Comparison of ENCODE assay signal across 10 cellular contexts in genomic region chr5:142540774-142541466, GRCh38.
DNase-seq lines count a peak whose midpoint lies in the region; TF ChIP-seq lines count a peak whose summit lies in the region.
"Had no signal": no experiment of that assay in that cellular context is flagged by ENCODE, and none has a peak within 500 bp of the region (broad histone marks: within the 10 kb centered on the region; RNA-seq: fewer than 3 reads in every experiment).

No MANE protein-coding gene starts in this region.

- H3K27ac Mint-ChIP-seq in nephron progenitor cell, result peak overlapping the region; percentile 79
- H3K27ac Mint-ChIP-seq: activated naive CD8-positive, alpha-beta T cell treated with anti-CD3 and anti-CD28 coated beads for 36 hours had no signal

- H3K4me3 ChIP-seq in AG04449 (ENCODE audit: low read depth, low read length) (peak overlapping the region; percentile 8; the same call in 1 of the 2 replicates), fibroblast of pulmonary artery (replicated peaks; ENCODE audit: low read depth, low read length) (no peak overlapping the region), WERI-Rb-1 (ENCODE audit: low read depth, low read length) (no peak overlapping the region)

- POLR2A ChIA-PET in AG04449 (lab: Yijun Ruan, JAX), result interaction anchor here (0.6 kb wide), 1 partner anchor 209 kb away, joined by 3 read pairs; no protein-coding TSS in a partner anchor

- H3K27me3 ChIP-seq in WERI-Rb-1 (ENCODE audit: insufficient read depth, low read depth, severe bottlenecking), result no peaks in the 10 kb centered on the region

- no peaks in the 10 kb centered on the region for H3K9me3 ChIP-seq in WERI-Rb-1 (ENCODE audit: severe bottlenecking)

- no peak overlapping the region for H3K4me3 Mint-ChIP-seq in nephron progenitor cell
- H3K4me3 Mint-ChIP-seq: activated naive CD8-positive, alpha-beta T cell treated with anti-CD3 and anti-CD28 coated beads for 36 hours had no signal

- H3K36me3 Mint-ChIP-seq in nephron progenitor cell (ENCODE audit: low read depth), result peaks cover 5% of the 10 kb centered on the region
- H3K36me3 Mint-ChIP-seq: activated naive CD8-positive, alpha-beta T cell treated with anti-CD3 and anti-CD28 coated beads for 36 hours had no signal

- peaks cover 50% of the 10 kb centered on the region for H3K4me1 Mint-ChIP-seq in nephron progenitor cell

- CTCF ChIA-PET in AG04449 (lab: Yijun Ruan, JAX), result interaction anchor here (1.2 to 12.3 kb wide), 3 partner anchors 159 to 388 kb away, joined by 3 to 193 read pairs (median 3); partner anchors contain the start of gene SPRY4

- no peaks in the 10 kb centered on the region for H3K27me3 Mint-ChIP-seq in nephron progenitor cell (ENCODE audit: low read depth, poor library complexity)

- H3K27ac ChIP-seq in WERI-Rb-1, result no peak overlapping the region

- TF ChIP-seq CTCF in AG04449 (IDR thresholded peaks at IDR 0.05; ENCODE audit: insufficient read depth, low read length, missing control alignments), result no peak
- TF ChIP-seq CTCF in fibroblast of pulmonary artery (IDR thresholded peaks at IDR 0.05; ENCODE audit: low read length, missing control alignments), result no peak
- no peak for TF ChIP-seq CTCF in nephron progenitor cell (IDR thresholded peaks at IDR 0.05)
- no peak for TF ChIP-seq CTCF in WERI-Rb-1 (IDR thresholded peaks at IDR 0.05; ENCODE audit: low read depth, low read length)

- DNase-seq in AG04449 (ENCODE audit: low read depth, low spot score) (peak; percentile 56), NCI-H524 treated with DMSO at 0.1 percent for 48 hours (lab: John Stamatoyannopoulos, UW) (peak; percentile 93), fibroblast of pulmonary artery (ENCODE audit: low read depth) (peak; percentile 66), nephron progenitor cell (no peak), NCI-H1694 (lab: John Stamatoyannopoulos, UW) (no peak), WERI-Rb-1 (no peak), GF-D8 (lab: John Stamatoyannopoulos, UW) (no peak), CD1c-positive myeloid dendritic cell (ENCODE audit: extremely low spot score) (no peak)
- DNase-seq: activated naive CD8-positive, alpha-beta T cell treated with anti-CD3 and anti-CD28 coated beads for 36 hours; GDM1 had no signal

- peaks cover 7% of the 10 kb centered on the region for H3K9me3 Mint-ChIP-seq in nephron progenitor cell
- H3K9me3 Mint-ChIP-seq: activated naive CD8-positive, alpha-beta T cell treated with anti-CD3 and anti-CD28 coated beads for 36 hours had no signal

- no peaks in the 10 kb centered on the region for H3K36me3 ChIP-seq in WERI-Rb-1

Comparison
In these comparisons a context has a peak if more than half of its experiments do, and no peak if none do; other contexts are left out.
1. DNase-seq: peak in AG04449 (single experiment), NCI-H524 treated with DMSO at 0.1 percent for 48 hours (single experiment) and fibroblast of pulmonary artery (single experiment); none in nephron progenitor cell (single experiment), NCI-H1694 (single experiment), WERI-Rb-1 (single experiment), GF-D8 (single experiment) and CD1c-positive myeloid dendritic cell (single experiment).